8 cellular contexts compared by ENCODE assay signal in genomic region chr19:2840794-2841790, GRCh38. TPM values are rescaled to one million over a fixed set of nuclear protein-coding genes. Genes with fewer than 3 reads are reported as not detected.
DNase-seq lines count a peak whose midpoint lies in the region; ATAC-seq, FAIRE-seq and TF ChIP-seq lines count a peak whose summit lies in the region.

TSS of gene ZNF555 (plus strand) at chr19:2841475. CDS start at chr19:2841573, 98 bp downstream.

- no peak for TF ChIP-seq POLR2A in breast epithelium (IDR thresholded peaks at IDR 0.05)

- peak within 1 kb of the TSS; percentile 99 for H3K4me2 ChIP-seq in skeletal muscle satellite cell (ENCODE audit: low read length)

- H3K27ac ChIP-seq in VCaP (peak within 1 kb of the TSS; percentile 88), breast epithelium (peak within 1 kb of the TSS; percentile 94 to 96)

- TF ChIP-seq CTCF in VCaP (conservative IDR thresholded peaks at IDR 0.05) (peak; percentile 65), breast epithelium (IDR thresholded peaks at IDR 0.05) (peak; percentile 60 to 75 (median 61))

- H3K27me3 ChIP-seq in breast epithelium (no peaks in the 10 kb centered on the region), skeletal muscle satellite cell (ENCODE audit: control insufficient read depth, insufficient read depth, low read length) (no peaks in the 10 kb centered on the region)

- FAIRE-seq in A204.1 (lab: Jason Lieb, UNC): peak; percentile 97

- H3K9ac ChIP-seq in skeletal muscle satellite cell (ENCODE audit: low read depth, low read length): peak within 1 kb of the TSS; percentile 89

- H3K4me1 ChIP-seq in breast epithelium: no peaks in the 10 kb centered on the region
- H3K4me1 ChIP-seq in skeletal muscle satellite cell (ENCODE audit: control insufficient read depth, insufficient read depth, low read length): peaks cover 12% of the 10 kb centered on the region

- ATAC-seq in GM18520 (IDR thresholded peaks at IDR 0.05; ENCODE audit: unreplicated experiment) (peak; percentile 92), HG03060 (IDR thresholded peaks at IDR 0.05; ENCODE audit: low read depth, unreplicated experiment) (peak; percentile 67)

- H3K36me3 ChIP-seq in breast epithelium (no peaks in the 10 kb centered on the region), skeletal muscle satellite cell (ENCODE audit: insufficient read depth, low read length) (peaks cover 5% of the 10 kb centered on the region)

- H3K4me3 ChIP-seq in breast epithelium: peak within 1 kb of the TSS; percentile 63 to 99 (median 99)
- peak within 1 kb of the TSS; percentile 94 for H3K4me3 ChIP-seq in iPS-18c (ENCODE audit: insufficient read depth, low read depth, low read length)
- peak within 1 kb of the TSS; percentile 95 for H3K4me3 ChIP-seq in skeletal muscle satellite cell (ENCODE audit: low read length)

- intact Hi-C loops in breast epithelium (cut with DNase I; ENCODE audit: low total_unique reads): no loop called here

- H3K9me3 ChIP-seq in breast epithelium (peaks cover 8 to 19% of the 10 kb centered on the region in 2 donors), iPS-18c (ENCODE audit: control insufficient read depth, insufficient read depth, low read length) (peaks cover 6% of the 10 kb centered on the region), skeletal muscle satellite cell (replicated peaks; ENCODE audit: low read length) (peaks cover 10% of the 10 kb centered on the region)

- DNase-seq in NCI-H2171 (lab: John Stamatoyannopoulos, UW) (peak; percentile 99), breast epithelium (ENCODE audit: low spot score in 2 of 2) (peak; percentile 100)

RNA-seq across cellular contexts. Expression of gene ZNF555, which starts in this region (rescaled TPM):
- 10 to 100 TPM in 1 of 3 donors, 1 to 10 TPM in 2; 4.6 to 10.7 (median 7.5) TPM for total RNA-seq in breast epithelium
- 4.6 and 5.7 TPM in 2 replicates for total RNA-seq in skeletal muscle satellite cell (2012; rRNA removed)

Comparison
In these comparisons a context has a peak if more than half of its experiments do, and no peak if none do; other contexts are left out.
1. Peak in every context shown above with its lines: DNase-seq, ATAC-seq, H3K4me3 ChIP-seq and H3K27ac ChIP-seq.